Comparison of ENCODE assay signal across 8 cellular contexts in the genomic region with DNA sequence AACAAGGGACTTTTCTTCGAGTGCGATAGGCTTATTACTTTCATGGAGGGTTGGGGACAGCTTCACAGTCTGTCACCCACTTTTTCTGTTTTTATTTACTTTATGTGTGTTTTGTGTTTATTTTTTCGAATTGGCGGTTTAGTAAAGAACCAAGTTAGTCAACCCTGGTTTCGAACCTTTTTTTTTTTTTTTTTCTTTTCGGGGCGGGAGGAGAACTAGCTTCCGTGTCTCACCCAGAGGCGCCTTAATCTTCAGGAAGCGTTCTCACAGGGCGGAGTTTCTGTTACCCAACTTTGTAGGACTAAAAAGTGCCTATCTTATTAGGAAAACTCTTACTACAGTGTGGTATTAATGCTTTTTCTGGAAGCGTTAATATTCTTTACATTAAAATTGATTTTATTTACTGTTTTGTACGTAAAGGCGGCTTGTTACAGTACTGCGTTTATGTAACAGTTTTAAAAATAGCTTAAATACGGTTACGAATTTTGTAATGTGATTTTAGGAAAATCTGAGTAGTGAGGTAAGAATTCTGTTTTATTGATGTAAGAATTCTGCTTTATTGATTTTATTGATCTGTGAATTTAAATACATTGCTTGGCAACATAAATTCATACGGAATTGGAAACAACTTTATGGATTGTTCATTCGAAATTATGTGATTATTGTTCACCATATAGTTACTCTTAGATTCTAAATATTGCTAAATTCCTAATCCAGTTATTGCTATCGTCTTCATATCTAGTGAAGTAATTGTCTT. TPM values are rescaled to one million over a fixed set of nuclear protein-coding genes. Genes with fewer than 3 reads are reported as not detected.
DNase-seq lines count a peak whose midpoint lies in the region; ATAC-seq lines count a peak whose summit lies in the region.

No MANE protein-coding gene starts in this region.

- peaks cover 42% of the 10 kb centered on the region for H3K4me1 Mint-ChIP-seq in activated naive CD8-positive, alpha-beta T cell (ENCODE audit: low read depth)

- no peaks in the 10 kb centered on the region for H3K27me3 Mint-ChIP-seq in activated naive CD8-positive, alpha-beta T cell

- peak; percentile 4 for ATAC-seq in HG02885 (IDR thresholded peaks at IDR 0.05; ENCODE audit: poor library complexity, unreplicated experiment)
- peak; percentile 62 for ATAC-seq in Right ventricle myocardium superior (ENCODE audit: poor library complexity)

- peak overlapping the region; percentile 99 for H3K27ac Mint-ChIP-seq in activated naive CD8-positive, alpha-beta T cell

- intact Hi-C loops in Right ventricle myocardium superior (cut with DNase I), result no loop called here

- no peaks in the 10 kb centered on the region for H3K9me3 Mint-ChIP-seq in activated naive CD8-positive, alpha-beta T cell (ENCODE audit: low read depth)

- peak overlapping the region; percentile 100 for H3K4me3 Mint-ChIP-seq in activated naive CD8-positive, alpha-beta T cell

- DNase-seq in activated effector memory CD4-positive, alpha-beta T cell treated with anti-CD3 and anti-CD28 coated beads, Interleukin-2, amount 50 U/mL, for 16 hours, result peak; percentile 77
- no peak for DNase-seq in activated effector memory CD4-positive, alpha-beta T cell treated with Interleukin-2 at 50 U/mL for 16 hours
- peak; percentile 76 for DNase-seq in NCI-H69 (lab: John Stamatoyannopoulos, UW)
- DNase-seq in Right ventricle myocardium superior, result no peak
- DNase-seq in pons (ENCODE audit: low spot score), result peak; percentile 44
- no peak for DNase-seq in OCI-M2 (lab: John Stamatoyannopoulos, UW; ENCODE audit: unreplicated experiment)

- H3K36me3 Mint-ChIP-seq in activated naive CD8-positive, alpha-beta T cell, result peaks cover 10% of the 10 kb centered on the region

RNA-seq across cellular contexts. Expression of a gene that starts 0.9 kb away (rescaled TPM):
- total RNA-seq in Right ventricle myocardium superior, result 54.4 TPM

RNA-seq across cellular contexts. Expression of a gene that starts 8.9 kb away (rescaled TPM):
- 18.3 TPM for total RNA-seq in Right ventricle myocardium superior

Comparison
In these comparisons a context has a peak if more than half of its experiments do, and no peak if none do; other contexts are left out.
1. DNase-seq: peak in activated effector memory CD4-positive, alpha-beta T cell treated with anti-CD3 and anti-CD28 coated beads, Interleukin-2, amount 50 U/mL, for 16 hours (single experiment), NCI-H69 (single experiment) and pons (single experiment); none in activated effector memory CD4-positive, alpha-beta T cell treated with Interleukin-2 at 50 U/mL for 16 hours (single experiment), Right ventricle myocardium superior (single experiment) and OCI-M2 (single experiment).